17 cellular contexts compared by ENCODE assay signal in the genomic region with DNA sequence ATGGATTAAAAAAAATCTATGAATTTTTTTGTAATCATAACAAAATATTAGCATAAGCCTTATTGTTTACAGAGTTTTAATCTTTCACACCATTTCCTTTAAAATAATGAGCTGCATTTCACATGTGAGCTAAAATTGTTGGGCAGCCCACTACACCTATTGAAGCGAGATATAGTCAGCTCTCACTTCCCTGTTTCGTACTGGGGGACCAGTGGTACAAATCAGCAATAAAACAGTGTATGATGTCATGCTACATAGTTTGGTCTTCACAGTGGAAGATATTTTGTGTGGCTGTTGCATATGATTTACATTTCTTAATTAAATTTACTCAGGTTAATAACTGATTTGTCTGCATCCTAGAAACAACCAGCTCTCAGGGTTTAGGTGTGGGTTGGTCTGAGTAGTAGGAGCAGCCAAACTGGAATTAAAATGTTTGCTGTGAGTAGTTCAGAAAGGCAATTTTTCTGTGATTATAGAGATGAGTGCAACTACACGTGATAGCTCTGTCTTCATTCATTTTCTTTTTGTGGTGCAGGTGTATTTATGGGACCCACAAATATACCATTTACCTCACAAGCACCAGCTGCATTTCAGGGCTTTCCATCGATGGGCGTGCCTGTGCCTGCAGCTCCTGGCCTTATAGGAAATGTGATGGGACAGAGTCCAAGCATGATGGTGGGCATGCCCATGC.
DNase-seq lines count a peak whose midpoint lies in the region; ATAC-seq and TF ChIP-seq lines count a peak whose summit lies in the region.
"Had no signal": no experiment of that assay in that cellular context is flagged by ENCODE, and none has a peak within 500 bp of the region (broad histone marks: within the 10 kb centered on the region; RNA-seq: fewer than 3 reads in every experiment).

No MANE protein-coding gene starts in this region.

- WGBS in body of pancreas, 2 donors = 91% methylated on average over 5 of the region's 5 CpGs

- H3K4me3 ChIP-seq in SU-DHL-6 (ENCODE audit: insufficient read depth, low read length, poor library complexity, severe bottlenecking) (peak overlapping the region; percentile 35), body of pancreas (no peak overlapping the region)
- H3K4me3 ChIP-seq: HAP-1, heart right ventricle, MG63, mucosa of descending colon had no signal

- H3K27ac ChIP-seq in SU-DHL-6 (ENCODE audit: low read depth, low read length) = peak overlapping the region; percentile 91
- no peak overlapping the region for H3K27ac ChIP-seq in body of pancreas
- H3K27ac ChIP-seq: heart right ventricle, VCaP had no signal

- H4K20me1 ChIP-seq in SU-DHL-6 (ENCODE audit: low read depth, low read length) = no peaks in the 10 kb centered on the region

- H3K79me2 ChIP-seq in SU-DHL-6 (ENCODE audit: insufficient read depth, low read length) = no peaks in the 10 kb centered on the region

- H3K9me3 ChIP-seq in SU-DHL-6 (ENCODE audit: insufficient read depth, low read length) (no peaks in the 10 kb centered on the region), body of pancreas (no peaks in the 10 kb centered on the region)
- H3K9me3 ChIP-seq: HAP-1, heart right ventricle, MG63, mucosa of descending colon had no signal

- H3K9ac ChIP-seq in SU-DHL-6 (ENCODE audit: low read length) = peak overlapping the region; percentile 35

- peaks cover 14% of the 10 kb centered on the region for H3F3A ChIP-seq in SU-DHL-6 (ENCODE audit: insufficient read depth)

- TF ChIP-seq CTCF in SU-DHL-6 (IDR thresholded peaks at IDR 0.05; ENCODE audit: insufficient read depth, low read length, poor library complexity, severe bottlenecking) (no peak), body of pancreas (IDR thresholded peaks at IDR 0.05) (no peak)

- H3K27ac Mint-ChIP-seq in activated T-cell treated with anti-CD3 and anti-CD28 coated beads, Interleukin-2, amount 50 U/mL, for 24 hours = no peak overlapping the region
- H3K27ac Mint-ChIP-seq: dendritic cell treated with granulocyte-macrophage colony-stimulating factor and Interleukin-4, amounts not matched to agents 40 ng/mL and 50 ng/mL, for 4 days had no signal

- intact Hi-C loops in body of pancreas (cut with DNase I) = no loop called here

- peak overlapping the region; percentile 82 for H3K4me2 ChIP-seq in SU-DHL-6 (ENCODE audit: low read depth, low read length, poor library complexity, severe bottlenecking)

- H3K27me3 ChIP-seq in SU-DHL-6 (ENCODE audit: low read length) = no peaks in the 10 kb centered on the region
- H3K27me3 ChIP-seq in body of pancreas = no peaks in the 10 kb centered on the region
- H3K27me3 ChIP-seq: heart right ventricle, MG63 had no signal

- H3K27me3 Mint-ChIP-seq in activated T-cell treated with anti-CD3 and anti-CD28 coated beads, Interleukin-2, amount 50 U/mL, for 24 hours = no peaks in the 10 kb centered on the region
- H3K27me3 Mint-ChIP-seq: dendritic cell treated with granulocyte-macrophage colony-stimulating factor and Interleukin-4, amounts not matched to agents 40 ng/mL and 50 ng/mL, for 4 days had no signal

- DNase-seq in body of pancreas (no peak), ureter (ENCODE audit: low spot score) (no peak)
- no peak for DNase-seq in activated naive CD4-positive, alpha-beta T cell treated with Interleukin-2 at 50 U/mL for 16 hours
- DNase-seq in activated T-cell treated with anti-CD3 and anti-CD28 coated beads, Interleukin-2, amount 50 U/mL, for 24 hours = no peak
- DNase-seq: activated effector memory CD4-positive, alpha-beta T cell treated with anti-CD3 and anti-CD28 coated beads, Interleukin-2, amount 50 U/mL, for 16 hours; heart right ventricle; MG63; mucosa of descending colon had no signal

- H3K36me3 ChIP-seq in SU-DHL-6 (ENCODE audit: low read length) (no peaks in the 10 kb centered on the region), body of pancreas (replicated peaks in 1 of 2; ENCODE audit: insufficient read depth in 1 of 2, low read depth in 2 of 2) (peaks cover 0 to 12% of the 10 kb centered on the region in 2 donors)
- H3K36me3 ChIP-seq: HAP-1, MG63 had no signal

- peaks cover 71% of the 10 kb centered on the region for H3K36me3 Mint-ChIP-seq in activated T-cell treated with anti-CD3 and anti-CD28 coated beads, Interleukin-2, amount 50 U/mL, for 24 hours (ENCODE audit: low read depth)

- no peak for TF ChIP-seq POLR2A in body of pancreas (IDR thresholded peaks at IDR 0.05)

- no peaks in the 10 kb centered on the region for H3K4me1 ChIP-seq in body of pancreas
- H3K4me1 ChIP-seq: heart right ventricle had no signal

- ATAC-seq in GM18868 (IDR thresholded peaks at IDR 0.05; ENCODE audit: unreplicated experiment) = peak; percentile 100
- peak; percentile 100 for ATAC-seq in GM21528 (IDR thresholded peaks at IDR 0.05; ENCODE audit: low FRiP score, unreplicated experiment)
- ATAC-seq in HG03103 (IDR thresholded peaks at IDR 0.05; ENCODE audit: low read depth, unreplicated experiment) = peak; percentile 100
- ATAC-seq in body of pancreas = no peak
- ATAC-seq: heart right ventricle, mucosa of descending colon, Panc1, sciatic nerve had no signal

- no peaks in the 10 kb centered on the region for H3K9me3 Mint-ChIP-seq in activated T-cell treated with anti-CD3 and anti-CD28 coated beads, Interleukin-2, amount 50 U/mL, for 24 hours
- H3K9me3 Mint-ChIP-seq: dendritic cell treated with granulocyte-macrophage colony-stimulating factor and Interleukin-4, amounts not matched to agents 40 ng/mL and 50 ng/mL, for 4 days had no signal

- no peak overlapping the region for H3K4me3 Mint-ChIP-seq in activated T-cell treated with anti-CD3 and anti-CD28 coated beads, Interleukin-2, amount 50 U/mL, for 24 hours
- H3K4me3 Mint-ChIP-seq: dendritic cell treated with granulocyte-macrophage colony-stimulating factor and Interleukin-4, amounts not matched to agents 40 ng/mL and 50 ng/mL, for 4 days had no signal

- no peak overlapping the region for H2AFZ ChIP-seq in SU-DHL-6 (ENCODE audit: low read depth, low read length, severe bottlenecking)

- H3K4me1 Mint-ChIP-seq in activated T-cell treated with anti-CD3 and anti-CD28 coated beads, Interleukin-2, amount 50 U/mL, for 24 hours (ENCODE audit: low read depth) = no peaks in the 10 kb centered on the region

- H3K9me2 ChIP-seq in SU-DHL-6 (replicated peaks; ENCODE audit: insufficient read depth, low read length) = no peaks in the 10 kb centered on the region
